ENCODE assay signal across 8 cellular contexts in genomic region chr20:35601021-35601973, GRCh38. TPM values are rescaled to one million over a fixed set of nuclear protein-coding genes. Genes with fewer than 3 reads are reported as not detected.
DNase-seq lines count a peak whose midpoint lies in the region; ATAC-seq lines count a peak whose summit lies in the region.

No MANE protein-coding gene starts in this region.

- H3K27ac Mint-ChIP-seq in IgD-negative memory B cell, result peak overlapping the region in 2 of 3 donors; percentile 65 to 78

- H3K36me3 Mint-ChIP-seq in IgD-negative memory B cell, result no peaks in the 10 kb centered on the region

- WGBS in urinary bladder, result 4% methylated on average over 102 of the region's 102 CpGs

- H3K9me3 Mint-ChIP-seq in IgD-negative memory B cell, result no peaks in the 10 kb centered on the region

- H3K4me1 Mint-ChIP-seq in IgD-negative memory B cell, result peaks cover 5 to 8% (median 7%) of the 10 kb centered on the region in 3 donors

- H3K27ac ChIP-seq in urinary bladder (ENCODE audit: low read depth), result no peak overlapping the region

- H3K4me3 ChIP-seq in urinary bladder (ENCODE audit: low read depth, low read length), result peak overlapping the region; percentile 32

- intact Hi-C loops in left ventricle myocardium superior (cut with micrococcal nuclease), result no loop called here

- no peaks in the 10 kb centered on the region for H3K36me3 ChIP-seq in urinary bladder (ENCODE audit: insufficient read depth)

- peak overlapping the region; percentile 77 to 88 (median 84) for H3K4me3 Mint-ChIP-seq in IgD-negative memory B cell

- peak; percentile 90 for DNase-seq in DMS53 (lab: John Stamatoyannopoulos, UW)
- peak; percentile 73 for DNase-seq in T follicular helper cell (ENCODE audit: low read depth)
- peak; percentile 42 for DNase-seq in activated naive CD8-positive, alpha-beta T cell treated with anti-CD3 and anti-CD28 coated beads, Interleukin-2, amount 50 U/mL, for 16 hours (ENCODE audit: low read depth, low spot score)
- peak; percentile 88 for DNase-seq in left ventricle myocardium superior
- DNase-seq in putamen (ENCODE audit: low spot score), result peak; percentile 39
- no peak for DNase-seq in RKO (ENCODE audit: low spot score)

- peak; percentile 93 for ATAC-seq in left ventricle myocardium superior

- H3K4me1 ChIP-seq in urinary bladder (ENCODE audit: insufficient read depth), result no peaks in the 10 kb centered on the region

- peaks cover 16% of the 10 kb centered on the region for H3K27me3 Mint-ChIP-seq in IgD-negative memory B cell

RNA-seq across cellular contexts. Expression of gene SPAG4, which starts 14.3 kb away (rescaled TPM):
- polyA plus RNA-seq in IgD-negative memory B cell (1.9 TPM), urinary bladder (4.9 TPM)
- total RNA-seq in left ventricle myocardium superior (3.1 TPM), urinary bladder (1.6 TPM)

RNA-seq across cellular contexts. Expression of gene ERGIC3, which starts 59.4 kb away (rescaled TPM):
- polyA plus RNA-seq in IgD-negative memory B cell (119 TPM), urinary bladder (200 TPM)
- total RNA-seq in left ventricle myocardium superior (92.3 TPM), urinary bladder (176 TPM)
